Comparison of ENCODE assay signal across 16 cellular contexts in the genomic region with DNA sequence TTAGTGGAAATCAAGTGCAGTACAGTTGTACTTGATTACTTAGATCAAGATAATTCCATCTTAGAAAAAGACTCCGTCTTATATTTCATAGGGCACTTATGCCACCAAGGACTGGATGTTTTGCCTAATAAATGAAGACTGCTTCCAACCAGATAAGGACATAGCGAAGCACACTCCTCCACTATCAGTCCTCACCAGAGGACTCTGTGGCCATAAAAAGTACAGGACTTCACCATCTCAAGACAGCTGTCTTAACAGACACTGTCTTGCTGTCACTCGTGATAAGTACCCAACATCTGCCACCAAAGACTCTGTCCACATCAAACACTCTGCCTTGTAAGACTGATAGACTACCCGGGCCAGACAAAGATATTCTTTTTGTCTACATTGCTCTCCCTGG.
"Had no signal": no experiment of that assay in that cellular context is flagged by ENCODE, and none has a peak within 500 bp of the region (broad histone marks: within the 10 kb centered on the region; RNA-seq: fewer than 3 reads in every experiment).

No MANE protein-coding gene starts in this region.

- DNase-seq: cortex of kidney; dorsolateral prefrontal cortex; effector CD4-positive, alpha-beta T cell; foreskin fibroblast; gastrocnemius medialis; head of caudate nucleus; kidney; mucosa of descending colon; naive B cell; pancreas; right lobe of liver; small intestine; stimulated activated CD4-positive, alpha-beta T cell treated with anti-CD3 and anti-CD28 coated beads, Interleukin-15, amount 100 ng/mL, for 24 hours; stimulated activated CD4-positive, alpha-beta T cell treated with anti-CD3 and anti-CD28 coated beads, Interleukin-2, amount 100 ng/mL, for 48 hours; stimulated activated naive B cell treated with anti-CD40 and anti-IgM and Interleukin-4, amounts not matched to agents 10 μg/mL and 1 μg/mL and 100 μg/mL, for 72 hours; upper lobe of left lung had no signal
